Comparison of ENCODE assay signal across 8 cellular contexts in the genomic region with DNA sequence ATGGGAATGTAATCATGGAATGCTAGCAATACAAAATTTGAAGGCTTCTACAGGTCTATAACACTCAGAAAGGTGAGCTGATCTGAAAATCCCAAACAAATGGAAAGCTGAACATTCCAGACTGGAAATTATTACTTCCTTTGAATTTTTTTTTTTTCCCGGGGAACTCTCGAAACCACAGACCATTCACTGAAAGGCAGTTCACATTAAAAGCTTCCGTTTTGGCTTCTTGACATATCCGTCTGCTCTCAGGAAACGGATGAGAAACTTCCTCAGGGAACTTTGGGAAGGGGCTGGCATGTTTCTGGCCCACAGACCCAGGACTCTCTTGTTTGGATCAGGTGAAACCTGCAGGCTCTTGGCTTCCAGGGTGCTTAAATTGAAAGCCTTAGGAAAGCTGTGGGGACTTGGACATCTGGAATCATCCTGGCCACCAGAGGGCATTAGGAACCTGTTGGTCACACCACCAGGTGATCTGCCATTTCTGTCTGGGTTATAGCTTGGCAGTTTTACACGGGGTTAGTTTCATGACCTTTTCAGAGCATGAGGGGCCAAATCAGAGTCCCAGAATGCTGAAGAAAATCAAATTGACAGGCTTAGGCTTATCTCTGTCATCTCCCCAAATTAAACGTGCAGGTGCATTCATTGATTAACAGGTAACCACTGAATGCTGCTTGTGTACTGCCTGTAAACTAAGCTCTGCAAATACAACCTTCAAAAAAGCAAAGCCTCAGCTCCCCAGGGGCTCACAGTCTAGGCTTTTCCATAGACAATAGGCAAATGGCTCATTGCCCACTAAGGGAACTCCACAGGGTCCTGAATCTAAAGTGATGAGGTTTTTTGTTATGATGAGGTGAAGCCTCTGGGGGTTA. TPM values are rescaled to one million over a fixed set of nuclear protein-coding genes. Genes with fewer than 3 reads are reported as not detected.
DNase-seq lines count a peak whose midpoint lies in the region; ATAC-seq and TF ChIP-seq lines count a peak whose summit lies in the region.

No MANE protein-coding gene starts in this region.

- POLR2A ChIA-PET in activated CD4-positive, alpha-beta T cell treated with anti-CD3 and anti-CD28 coated beads for 36 hours (lab: Charles Lee): no interaction called here

- H3K14ac ChIP-seq in mesenchymal stem cell (ENCODE audit: low read length in 2 of 2): no peak overlapping the region

- H3K27ac ChIP-seq in dorsolateral prefrontal cortex: no peak overlapping the region
- no peak overlapping the region for H3K27ac ChIP-seq in mesenchymal stem cell (ENCODE audit: low read length, poor library complexity, severe bottlenecking)

- peak overlapping the region; percentile 42 for H3K9ac ChIP-seq in mesenchymal stem cell (ENCODE audit: low read length)

- H3K27me3 Mint-ChIP-seq in HFFc6 (ENCODE audit: insufficient read depth): peaks cover 4% of the 10 kb centered on the region
- peaks cover 5% of the 10 kb centered on the region for H3K27me3 Mint-ChIP-seq in activated CD4-positive, alpha-beta T cell treated with anti-CD3 and anti-CD28 coated beads for 36 hours

- no peak overlapping the region for H4K91ac ChIP-seq in mesenchymal stem cell (ENCODE audit: low read length)

- TF ChIP-seq CTCF in HFFc6 (IDR thresholded peaks at IDR 0.05) (peak; percentile 92), dorsolateral prefrontal cortex (IDR thresholded peaks at IDR 0.05 in 54 of 56, conservative IDR thresholded peaks at IDR 0.05 in 2 of 56; ENCODE audit: low read depth in 1 of 56, partially characterized antibody in 56 of 56) (peak in 53 of 56 donors; percentile 14 to 70 (median 48))

- no peaks in the 10 kb centered on the region for H3K79me1 ChIP-seq in mesenchymal stem cell (replicated peaks; ENCODE audit: low read length, poor library complexity, severe bottlenecking)

- H2BK120ac ChIP-seq in mesenchymal stem cell (ENCODE audit: low read depth, low read length): no peak overlapping the region

- peaks cover 0 to 13% (median 0%) of the 10 kb centered on the region in 45 donors for H3K27me3 ChIP-seq in dorsolateral prefrontal cortex
- peaks cover 19 to 43% of the 10 kb centered on the region in 2 experiments for H3K27me3 ChIP-seq in mesenchymal stem cell (ENCODE audit: control insufficient read depth in 1 of 2, insufficient read depth in 1 of 2, low read length in 2 of 2)

- no peak overlapping the region for H2AFZ ChIP-seq in mesenchymal stem cell (ENCODE audit: low read depth, low read length)

- 13% methylated on average over 7 of the region's 7 CpGs for WGBS in mesenchymal stem cell

- ATAC-seq in activated CD4-positive, alpha-beta T cell treated with anti-CD3 and anti-CD28 coated beads for 36 hours: peak; percentile 74

- no peak overlapping the region for H2BK12ac ChIP-seq in mesenchymal stem cell (ENCODE audit: low read length in 2 of 2)

- no peaks in the 10 kb centered on the region for H3K36me3 Mint-ChIP-seq in HFFc6 (ENCODE audit: low read depth)
- H3K36me3 Mint-ChIP-seq in activated CD4-positive, alpha-beta T cell treated with anti-CD3 and anti-CD28 coated beads for 36 hours (ENCODE audit: low read depth): no peaks in the 10 kb centered on the region

- H2AK5ac ChIP-seq in mesenchymal stem cell (ENCODE audit: low read length, severe bottlenecking): no peak overlapping the region

- no peak overlapping the region for H3K23ac ChIP-seq in mesenchymal stem cell (ENCODE audit: low read length in 2 of 2)

- H3K36me3 ChIP-seq in mesenchymal stem cell (ENCODE audit: control insufficient read depth in 1 of 2, insufficient read depth in 2 of 2, low read depth in 1 of 2, low read length in 2 of 2): no peaks in the 10 kb centered on the region

- H3K4ac ChIP-seq in mesenchymal stem cell (ENCODE audit: low read depth in 1 of 2, low read length in 2 of 2): no peak overlapping the region

- peak; percentile 83 for DNase-seq in DMS53 treated with DMSO at 0.1 percent for 48 hours (lab: John Stamatoyannopoulos, UW; ENCODE audit: unreplicated experiment)
- peak; percentile 65 for DNase-seq in HFFc6
- peak; percentile 79 for DNase-seq in NCI-H2196 treated with DMSO at 0.1 percent for 48 hours (lab: John Stamatoyannopoulos, UW; ENCODE audit: unreplicated experiment)
- peak; percentile 79 for DNase-seq in activated CD4-positive, alpha-beta T cell treated with anti-CD3 and anti-CD28 coated beads for 36 hours
- peak in 4 of 10 donors; percentile 26 to 62 (median 30) for DNase-seq in dorsolateral prefrontal cortex
- peak; percentile 63 for DNase-seq in mesenchymal stem cell
- DNase-seq in stimulated activated CD8-positive, alpha-beta memory T cell treated with anti-CD3 and anti-CD28 coated beads, Interleukin-7, amount 100 ng/mL, for 4 hours (ENCODE audit: low read depth in 2 of 2): peak; percentile 27 to 29
- DNase-seq in GDM1 (lab: John Stamatoyannopoulos, UW): no peak

- intact Hi-C loops in activated CD4-positive, alpha-beta T cell treated with anti-CD3 and anti-CD28 coated beads for 36 hours (cut with DNase I, micrococcal nuclease): loop anchor here (1.0 to 10.0 kb wide), 7 partner anchors 23 to 148 kb away; a partner anchor contains a TSS
- intact Hi-C loops in dorsolateral prefrontal cortex (cut with DNase I): loop anchor here in 1 of 2 donors (5.0 kb wide), 1 partner anchor 70 kb away; no protein-coding TSS in a partner anchor

- H3K4me2 ChIP-seq in mesenchymal stem cell (ENCODE audit: low read length, poor library complexity, severe bottlenecking): peak overlapping the region; percentile 47

- H3K4me1 ChIP-seq in mesenchymal stem cell (ENCODE audit: control insufficient read depth, insufficient read depth, low read depth, low read length): no peaks in the 10 kb centered on the region

- H3K4me3 Mint-ChIP-seq in HFFc6: peak overlapping the region; percentile 79
- peak overlapping the region; percentile 33 for H3K4me3 Mint-ChIP-seq in activated CD4-positive, alpha-beta T cell treated with anti-CD3 and anti-CD28 coated beads for 36 hours

- no peak overlapping the region for H4K8ac ChIP-seq in mesenchymal stem cell (ENCODE audit: low read length)

- no peaks in the 10 kb centered on the region for H3K9me3 Mint-ChIP-seq in HFFc6
- no peaks in the 10 kb centered on the region for H3K9me3 Mint-ChIP-seq in activated CD4-positive, alpha-beta T cell treated with anti-CD3 and anti-CD28 coated beads for 36 hours (ENCODE audit: low read depth)

- no peak overlapping the region for H2BK5ac ChIP-seq in mesenchymal stem cell (ENCODE audit: low read depth, low read length, poor library complexity, severe bottlenecking)

- H3K18ac ChIP-seq in mesenchymal stem cell (ENCODE audit: low read depth in 1 of 2, low read length in 2 of 2): no peak overlapping the region

- H2BK15ac ChIP-seq in mesenchymal stem cell (ENCODE audit: low read depth, poor library complexity, severe bottlenecking): no peak overlapping the region

- peak overlapping the region in 1 of 59 donors; percentile 10 for H3K4me3 ChIP-seq in dorsolateral prefrontal cortex
- no peak overlapping the region for H3K4me3 ChIP-seq in mesenchymal stem cell (ENCODE audit: insufficient read depth in 1 of 2, low read depth in 1 of 2, low read length in 2 of 2)

- H3K4me1 Mint-ChIP-seq in HFFc6 (ENCODE audit: low read depth): peaks cover 25% of the 10 kb centered on the region
- H3K4me1 Mint-ChIP-seq in activated CD4-positive, alpha-beta T cell treated with anti-CD3 and anti-CD28 coated beads for 36 hours: peaks cover 26% of the 10 kb centered on the region

- CTCF ChIA-PET in activated CD4-positive, alpha-beta T cell treated with anti-CD3 and anti-CD28 coated beads for 36 hours (lab: Charles Lee): interaction anchor here (0.6 to 3.9 kb wide), 53 partner anchors 10 to 619 kb away, joined by 3 to 83 read pairs (median 4); a partner anchor contains a TSS

- H3K9me3 ChIP-seq in mesenchymal stem cell (ENCODE audit: control insufficient read depth, low read length): no peaks in the 10 kb centered on the region

- no peak overlapping the region for H3K27ac Mint-ChIP-seq in HFFc6
- H3K27ac Mint-ChIP-seq in activated CD4-positive, alpha-beta T cell treated with anti-CD3 and anti-CD28 coated beads for 36 hours: peak overlapping the region; percentile 63

RNA-seq across cellular contexts. Expression of a gene that starts 22.7 kb away (rescaled TPM):
- total RNA-seq in HFFc6 (2021; fragmentation: NEBNext Ultra II Directional; extraction: Animal tissue kit (Norgen Biotek cat#: 25700)): 10 to 100 TPM; 46.1 to 54.5 (median 51.3) TPM
- 10 to 100 TPM; 38.6 to 45.7 TPM for total RNA-seq in activated CD4-positive, alpha-beta T cell treated with anti-CD3 and anti-CD28 coated beads for 36 hours
- total RNA-seq in dorsolateral prefrontal cortex: 100 to 1,000 TPM in 104 of 120 experiments, 10 to 100 TPM in 16; 45.6 to 169 (median 124) TPM
- 1.1 TPM for polyA plus RNA-seq in mesenchymal stem cell (2013, experiment 1 of 2)
- 0.97 TPM for polyA plus RNA-seq in mesenchymal stem cell (2013, experiment 2 of 2)
